Comparison of ENCODE assay signal across 23 cellular contexts in the genomic region with DNA sequence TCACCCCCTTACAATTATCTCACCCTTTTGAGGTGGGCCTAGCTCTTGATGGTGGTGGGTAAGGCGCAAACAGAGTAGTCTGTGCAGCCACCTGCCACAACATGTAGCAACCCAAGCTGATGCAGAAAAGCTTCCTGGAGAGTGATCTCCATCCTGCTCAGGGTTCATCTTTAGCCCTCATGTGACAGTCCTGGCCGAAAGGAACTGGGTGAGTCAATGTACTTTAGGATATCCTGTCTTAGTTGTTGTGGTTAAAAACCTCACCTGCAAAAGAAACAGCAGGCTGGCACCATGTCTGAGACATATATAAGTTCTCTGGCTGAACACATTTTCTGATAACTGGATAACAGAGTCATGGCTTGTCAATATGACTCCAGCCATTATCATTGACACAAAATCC.
"Had no signal": no experiment of that assay in that cellular context is flagged by ENCODE, and none has a peak within 500 bp of the region (broad histone marks: within the 10 kb centered on the region; RNA-seq: fewer than 3 reads in every experiment).

No MANE protein-coding gene starts in this region.

- H3K4me1 ChIP-seq: ascending aorta, esophagus muscularis mucosa, heart right ventricle, neural progenitor cell, parathyroid adenoma, right atrium auricular region, stomach, thyroid gland, upper lobe of left lung had no signal

- H3K9me3 ChIP-seq: ascending aorta, esophagus muscularis mucosa, heart right ventricle, right atrium auricular region, stomach, thyroid gland, upper lobe of left lung had no signal

- H3K4me3 ChIP-seq: ascending aorta, esophagus muscularis mucosa, heart right ventricle, neural progenitor cell, right atrium auricular region, smooth muscle cell, stomach, thyroid gland, upper lobe of left lung had no signal

- H2AFZ ChIP-seq: neural progenitor cell, parathyroid adenoma had no signal

- H3K27ac ChIP-seq: ascending aorta, esophagus muscularis mucosa, heart right ventricle, neural progenitor cell, parathyroid adenoma, right atrium auricular region, stomach, thyroid gland, upper lobe of left lung had no signal

- H3K9ac ChIP-seq: neural progenitor cell, parathyroid adenoma had no signal

- H3K27me3 ChIP-seq: ascending aorta, esophagus muscularis mucosa, neural progenitor cell, right atrium auricular region, stomach, thyroid gland, upper lobe of left lung had no signal

- H3K36me3 ChIP-seq: ascending aorta, esophagus muscularis mucosa, heart right ventricle, neural progenitor cell, right atrium auricular region, stomach, thyroid gland, upper lobe of left lung had no signal

- DNase-seq: activated CD4-positive, alpha-beta T cell treated with anti-CD3 and anti-CD28 coated beads for 36 hours; activated CD4-positive, CD25-positive, alpha-beta regulatory T cell; activated effector memory CD4-positive, alpha-beta T cell treated with Interleukin-2 at 50 U/mL for 16 hours; activated naive CD4-positive, alpha-beta T cell treated with anti-CD3 and anti-CD28 coated beads, Interleukin-2, amount 10 ng/mL, durations not matched to agents 7 days and 5 days; activated naive CD8-positive, alpha-beta T cell treated with anti-CD3 and anti-CD28 coated beads, Interleukin-2, amount 10 ng/mL, durations not matched to agents 7 days and 5 days; activated T-cell treated with anti-CD3 and anti-CD28 coated beads for 4 hours; activated T-cell treated with anti-CD3 and anti-CD28 coated beads, Interleukin-2, amount 50 U/mL, for 72 hours; central memory CD4-positive, alpha-beta T cell; foreskin melanocyte; heart right ventricle; natural killer cell; occipital lobe; stimulated activated CD4-positive, alpha-beta T cell treated with anti-CD3 and anti-CD28 coated beads, Interleukin-1b, Interleukin-23, amount 100 ng/mL, for 48 hours; stimulated activated naive B cell treated with anti-CD40 and anti-IgM and Interleukin-4, amounts not matched to agents 10 μg/mL and 1 μg/mL and 100 μg/mL, for 72 hours; stomach; thyroid gland; upper lobe of left lung had no signal

- ATAC-seq: activated CD4-positive, alpha-beta T cell treated with anti-CD3 and anti-CD28 coated beads for 36 hours; activated T-cell treated with anti-CD3 and anti-CD28 coated beads, Interleukin-2, amount 50 U/mL, for 72 hours; heart right ventricle; natural killer cell; stimulated activated naive B cell treated with anti-CD40 and anti-IgM and Interleukin-4, amounts not matched to agents 10 μg/mL and 1 μg/mL and 100 μg/mL, for 72 hours had no signal

- H3K79me2 ChIP-seq: parathyroid adenoma had no signal

- H3K4me2 ChIP-seq: neural progenitor cell, smooth muscle cell had no signal
